9 cellular contexts compared by ENCODE assay signal in genomic region chr9:21994996-21995651, GRCh38. TPM values are rescaled to one million over a fixed set of nuclear protein-coding genes. Genes with fewer than 3 reads are reported as not detected.
DNase-seq lines count a peak whose midpoint lies in the region; ATAC-seq and TF ChIP-seq lines count a peak whose summit lies in the region.
"Had no signal": no experiment of that assay in that cellular context is flagged by ENCODE, and none has a peak within 500 bp of the region (broad histone marks: within the 10 kb centered on the region; RNA-seq: fewer than 3 reads in every experiment).

No MANE protein-coding gene starts in this region.

- H3K4me3 ChIP-seq in BLaER1 treated with 17β-estradiol and CSF1 and Interleukin-3, amounts not matched to agents 10 nM and 100 nM = peak overlapping the region; percentile 71 to 87 (median 80)
- H3K4me3 ChIP-seq in mucosa of stomach (ENCODE audit: low read length) (peak overlapping the region; percentile 50), stomach smooth muscle (ENCODE audit: low read length in 2 of 2) (peak overlapping the region; percentile 75 to 83)
- H3K4me3 ChIP-seq: K562 had no signal

- peaks cover 11 to 24% (median 19%) of the 10 kb centered on the region in 10 experiments; a peak in 16 of 20 replicates for H3K4me1 ChIP-seq in BLaER1 treated with 17β-estradiol and CSF1 and Interleukin-3, amounts not matched to agents 10 nM and 100 nM
- H3K4me1 ChIP-seq in mucosa of stomach (ENCODE audit: control insufficient read depth, insufficient read depth, low read length) (peaks cover 6% of the 10 kb centered on the region), stomach smooth muscle (ENCODE audit: control insufficient read depth, insufficient read depth, low read length) (peaks cover 5% of the 10 kb centered on the region)

- peak overlapping the region; percentile 86 to 98 (median 94) for H3K27ac ChIP-seq in BLaER1 treated with 17β-estradiol and CSF1 and Interleukin-3, amounts not matched to agents 10 nM and 100 nM
- H3K27ac ChIP-seq in stomach smooth muscle (ENCODE audit: low read length) = peak overlapping the region; percentile 7

- ATAC-seq in HG03175 (IDR thresholded peaks at IDR 0.05; ENCODE audit: unreplicated experiment) (peak; percentile 93), esophagus mucosa (peak; percentile 87)
- ATAC-seq: K562 had no signal

- peaks cover 71 to 94% (median 85%) of the 10 kb centered on the region in 11 experiments for H3K27me3 ChIP-seq in BLaER1 treated with 17β-estradiol and CSF1 and Interleukin-3, amounts not matched to agents 10 nM and 100 nM
- peaks cover 41% of the 10 kb centered on the region for H3K27me3 ChIP-seq in mucosa of stomach (ENCODE audit: control insufficient read depth, insufficient read depth, low read length)
- peaks cover 14 to 44% of the 10 kb centered on the region in 2 donors for H3K27me3 ChIP-seq in stomach smooth muscle (ENCODE audit: control insufficient read depth in 1 of 2, insufficient read depth in 2 of 2, low read length in 2 of 2)

- peak overlapping the region; percentile 86 to 96 (median 89) for H3K4me2 ChIP-seq in BLaER1 treated with 17β-estradiol and CSF1 and Interleukin-3, amounts not matched to agents 10 nM and 100 nM

- H4K20me1 ChIP-seq in BLaER1 treated with 17β-estradiol and CSF1 and Interleukin-3, amounts not matched to agents 10 nM and 100 nM = peaks cover 0 to 44% (median 12%) of the 10 kb centered on the region in 11 experiments; a peak in 9 of 22 replicates

- DNase-seq in NCI-H526 treated with DMSO at 0.1 percent for 48 hours (lab: John Stamatoyannopoulos, UW) = peak; percentile 79
- DNase-seq in activated CD8-positive, alpha-beta memory T cell treated with anti-CD3 and anti-CD28 coated beads, Interleukin-2, amount 50 U/mL, for 4 hours = peak; percentile 65

- TF ChIP-seq POLR2A in GM19193 (IDR thresholded peaks at IDR 0.05; ENCODE audit: extremely low read depth, insufficient read depth, insufficient read length) = peak; percentile 57

- H3K9ac ChIP-seq in BLaER1 treated with 17β-estradiol and CSF1 and Interleukin-3, amounts not matched to agents 10 nM and 100 nM = peak overlapping the region; percentile 90 to 98 (median 94)
- peak overlapping the region; percentile 66 for H3K9ac ChIP-seq in mucosa of stomach (ENCODE audit: low read length)
- H3K9ac ChIP-seq in stomach smooth muscle (ENCODE audit: low read length in 2 of 2) = peak overlapping the region; percentile 43 to 54

- peaks cover 2 to 6% (median 5%) of the 10 kb centered on the region in 11 experiments for H3K9me3 ChIP-seq in BLaER1 treated with 17β-estradiol and CSF1 and Interleukin-3, amounts not matched to agents 10 nM and 100 nM (replicated peaks in 1 of 11)
- H3K9me3 ChIP-seq in mucosa of stomach (ENCODE audit: control insufficient read depth, low read length) (no peaks in the 10 kb centered on the region), stomach smooth muscle (ENCODE audit: control insufficient read depth in 2 of 2, low read length in 2 of 2) (no peaks in the 10 kb centered on the region)

- peaks cover 0 to 3% (median 1%) of the 10 kb centered on the region in 11 experiments; a peak in 7 of 22 replicates for H3K36me3 ChIP-seq in BLaER1 treated with 17β-estradiol and CSF1 and Interleukin-3, amounts not matched to agents 10 nM and 100 nM
- H3K36me3 ChIP-seq in mucosa of stomach (ENCODE audit: control insufficient read depth, insufficient read depth, low read length) = no peaks in the 10 kb centered on the region
- H3K36me3 ChIP-seq in stomach smooth muscle (ENCODE audit: control insufficient read depth in 2 of 2, insufficient read depth in 2 of 2, low read length in 2 of 2) = no peaks in the 10 kb centered on the region

RNA-seq across cellular contexts. Expression of gene CDKN2B-AS1, which starts 0.5 kb away (rescaled TPM):
- total RNA-seq in esophagus mucosa = 1.0 TPM
- total RNA-seq: K562 had no signal

RNA-seq across cellular contexts. Expression of gene CDKN2A, which starts 0.9 kb away (rescaled TPM):
- 7.7 TPM for total RNA-seq in esophagus mucosa
- total RNA-seq: K562 had no signal

RNA-seq across cellular contexts. Expression of gene CDKN2B, which starts 14.0 kb away (rescaled TPM):
- 75.6 TPM for total RNA-seq in esophagus mucosa
- total RNA-seq: K562 had no signal

Comparison
In these comparisons a context has a peak if more than half of its experiments do, and no peak if none do; other contexts are left out.
1. Peak in every context shown above with its lines: DNase-seq, ATAC-seq, H3K4me3 ChIP-seq and H3K27ac ChIP-seq.